Comparison of ENCODE assay signal across 17 cellular contexts in genomic region chr2:41962912-41963652, GRCh38.
DNase-seq lines count a peak whose midpoint lies in the region; ATAC-seq and TF ChIP-seq lines count a peak whose summit lies in the region.
"Had no signal": no experiment of that assay in that cellular context is flagged by ENCODE, and none has a peak within 500 bp of the region (broad histone marks: within the 10 kb centered on the region; RNA-seq: fewer than 3 reads in every experiment).

No MANE protein-coding gene starts in this region.

- no peak for TF ChIP-seq CTCF in coronary artery (IDR thresholded peaks at IDR 0.05)
- TF ChIP-seq CTCF in nephron (IDR thresholded peaks at IDR 0.05; ENCODE audit: unreplicated experiment in 3 of 3), result no peak
- TF ChIP-seq CTCF in testis (IDR thresholded peaks at IDR 0.05), result no peak
- TF ChIP-seq CTCF in psoas muscle (IDR thresholded peaks at IDR 0.05), result no peak

- DNase-seq in NCI-H510A treated with DMSO at 0.1 percent for 48 hours (lab: John Stamatoyannopoulos, UW), result peak; percentile 28
- no peak for DNase-seq in NCI-H510A (lab: John Stamatoyannopoulos, UW)
- peak; percentile 64 for DNase-seq in coronary artery (ENCODE audit: low spot score)
- DNase-seq in testis, result no peak
- DNase-seq in SIG-M5 treated with dmso at 0.1 percent for 504 hours (lab: John Stamatoyannopoulos, UW; ENCODE audit: unreplicated experiment), result no peak
- no peak for DNase-seq in psoas muscle
- no peak for DNase-seq in activated CD4-positive, alpha-beta T cell treated with anti-CD3 and anti-CD28 coated beads, Interleukin-2, amount 50 U/mL, for 4 hours
- DNase-seq: activated B cell treated with CpG ODN at 0.5 μM for 24 hours; activated naive CD4-positive, alpha-beta T cell treated with Interleukin-2 at 50 U/mL for 16 hours; central memory CD4-positive, alpha-beta T cell; MV-4-11; NCI-H2171 treated with DMSO at 0.1 percent for 48 hours; stimulated activated CD4-positive, alpha-beta T cell treated with anti-CD3 and anti-CD28 coated beads, Interleukin-4, amount 100 ng/mL, for 1 hour had no signal

- ATAC-seq in psoas muscle, result no peak

- H3K36me3 Mint-ChIP-seq in nephron (ENCODE audit: low read depth), result no peaks in the 10 kb centered on the region

- H3K27me3 Mint-ChIP-seq in nephron (ENCODE audit: low read depth), result no peaks in the 10 kb centered on the region

- no peaks in the 10 kb centered on the region for H3K9me3 Mint-ChIP-seq in nephron
- H3K9me3 Mint-ChIP-seq: activated B cell treated with CpG ODN at 0.5 μM for 24 hours had no signal

- peak overlapping the region; percentile 95 to 98 (median 97) for H3K27ac Mint-ChIP-seq in nephron
- H3K27ac Mint-ChIP-seq: activated B cell treated with CpG ODN at 0.5 μM for 24 hours had no signal

- no peaks in the 10 kb centered on the region for H3K36me3 ChIP-seq in testis (ENCODE audit: low read depth, missing control alignments)
- H3K36me3 ChIP-seq in psoas muscle (ENCODE audit: insufficient read depth in 1 of 2, low read depth in 1 of 2), result no peaks in the 10 kb centered on the region
- H3K36me3 ChIP-seq: prostate gland had no signal

- H3K27me3 ChIP-seq in testis, result no peaks in the 10 kb centered on the region
- H3K27me3 ChIP-seq in psoas muscle (ENCODE audit: insufficient read depth in 3 of 3, low read length in 2 of 3), result no peaks in the 10 kb centered on the region

- H3K4me1 ChIP-seq in testis (peaks cover 55% of the 10 kb centered on the region), psoas muscle (peaks cover 28% of the 10 kb centered on the region)
- H3K4me1 ChIP-seq: prostate gland had no signal

- H3K4me3 Mint-ChIP-seq in nephron, result peak overlapping the region in 2 of 3 experiments; percentile 13 to 17
- H3K4me3 Mint-ChIP-seq: activated B cell treated with CpG ODN at 0.5 μM for 24 hours had no signal

- no peak overlapping the region for H3K4me3 ChIP-seq in coronary artery
- H3K4me3 ChIP-seq in testis, result no peak overlapping the region
- H3K4me3 ChIP-seq in psoas muscle, result no peak overlapping the region
- H3K4me3 ChIP-seq: prostate gland had no signal

- WGBS in testis, 2 donors, result 29 to 42% methylated on average over 5 of the region's 5 CpGs
- 52 to 57% (median 53%) methylated on average over 5 of the region's 5 CpGs for WGBS in psoas muscle, 3 donors

- H3K9me3 ChIP-seq in testis (no peaks in the 10 kb centered on the region), psoas muscle (no peaks in the 10 kb centered on the region)
- H3K9me3 ChIP-seq: prostate gland had no signal

- intact Hi-C loops in testis (cut with DNase I; ENCODE audit: low total_unique reads), result no loop called here
- intact Hi-C loops in psoas muscle (cut with DNase I), result no loop called here

- peaks cover 89% of the 10 kb centered on the region for H3K4me1 Mint-ChIP-seq in nephron
- H3K4me1 Mint-ChIP-seq: activated B cell treated with CpG ODN at 0.5 μM for 24 hours had no signal

- H3K27ac ChIP-seq in coronary artery (peak overlapping the region; percentile 66 to 92), testis (peak overlapping the region; percentile 79 to 81), psoas muscle (no peak overlapping the region)
- H3K27ac ChIP-seq: 22Rv1, epithelial cell of prostate, prostate gland had no signal

- TF ChIP-seq POLR2A in testis (IDR thresholded peaks at IDR 0.05), result no peak

Comparison
In these comparisons a context has a peak if more than half of its experiments do, and no peak if none do; other contexts are left out.
1. DNase-seq: peak in NCI-H510A treated with DMSO at 0.1 percent for 48 hours (single experiment) and coronary artery (single experiment); none in NCI-H510A (single experiment), testis (single experiment), SIG-M5 treated with dmso at 0.1 percent for 504 hours (single experiment), psoas muscle (0 of 2) and activated CD4-positive, alpha-beta T cell treated with anti-CD3 and anti-CD28 coated beads, Interleukin-2, amount 50 U/mL, for 4 hours (0 of 2).